Comparison of ENCODE assay signal across 1 cellular context in the genomic region with DNA sequence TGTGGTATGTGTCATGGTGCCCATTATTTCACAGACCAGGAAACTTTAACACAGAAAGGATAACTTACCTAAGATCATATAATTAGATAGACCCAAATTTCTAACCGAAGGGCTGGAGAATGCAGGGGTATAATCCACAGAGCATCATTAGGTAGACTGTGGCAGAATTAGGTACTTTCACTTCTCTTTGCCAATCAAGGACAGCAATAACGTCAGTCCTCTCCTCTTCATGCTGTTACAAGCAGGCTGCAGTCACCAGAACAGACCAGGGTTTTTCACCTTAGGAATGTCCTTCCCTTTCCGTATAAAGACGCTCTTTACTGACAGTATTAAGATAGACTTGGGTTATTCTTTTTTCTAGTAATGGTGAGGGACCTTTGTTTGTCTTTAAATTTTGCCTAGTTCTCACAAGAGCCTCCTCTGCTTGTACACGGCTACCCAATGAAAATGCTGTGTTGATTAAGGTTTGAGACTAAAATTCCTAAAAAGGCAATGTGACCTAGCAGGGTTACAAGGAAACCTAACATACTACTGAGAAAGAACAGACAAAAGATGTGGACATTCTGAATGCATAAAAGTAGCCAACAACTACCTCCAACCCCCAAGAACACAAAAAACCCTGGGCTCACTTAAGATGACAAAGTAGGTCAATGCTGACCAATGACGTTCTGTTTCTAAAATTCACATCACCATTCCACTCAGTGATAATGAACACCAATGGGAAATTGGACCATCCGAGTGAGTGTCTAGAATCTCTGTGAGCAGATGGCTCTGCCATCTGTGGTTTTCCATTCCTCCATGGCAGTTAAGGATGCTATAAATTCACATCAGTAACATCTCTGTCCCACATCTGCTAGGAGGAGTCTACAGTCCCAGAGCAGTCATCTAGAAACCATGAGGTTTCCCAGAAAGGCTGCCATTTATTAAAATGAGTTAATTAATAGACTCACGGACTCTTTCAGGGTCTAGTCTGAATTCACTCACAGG.
TF ChIP-seq lines count a peak whose summit lies in the region.

No MANE protein-coding gene starts in this region.

TF ChIP-seq in K562, 482 proteins besides CTCF, POLR2A, EP300 and RAD21 (continued from another document):
- TF ChIP-seq, protein P1, sequence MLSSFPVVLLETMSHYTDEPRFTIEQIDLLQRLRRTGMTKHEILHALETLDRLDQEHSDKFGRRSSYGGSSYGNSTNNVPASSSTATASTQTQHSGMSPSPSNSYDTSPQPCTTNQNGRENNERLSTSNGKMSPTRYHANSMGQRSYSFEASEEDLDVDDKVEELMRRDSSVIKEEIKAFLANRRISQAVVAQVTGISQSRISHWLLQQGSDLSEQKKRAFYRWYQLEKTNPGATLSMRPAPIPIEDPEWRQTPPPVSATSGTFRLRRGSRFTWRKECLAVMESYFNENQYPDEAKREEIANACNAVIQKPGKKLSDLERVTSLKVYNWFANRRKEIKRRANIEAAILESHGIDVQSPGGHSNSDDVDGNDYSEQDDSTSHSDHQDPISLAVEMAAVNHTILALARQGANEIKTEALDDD (IDR thresholded peaks at IDR 0.05) = no peak
- TF ChIP-seq CTBP1 (IDR thresholded peaks at IDR 0.05; ENCODE audit: borderline replicate concordance) = peak; percentile 18; the same call in 1 of the 2 replicates
- TF ChIP-seq, protein P2, sequence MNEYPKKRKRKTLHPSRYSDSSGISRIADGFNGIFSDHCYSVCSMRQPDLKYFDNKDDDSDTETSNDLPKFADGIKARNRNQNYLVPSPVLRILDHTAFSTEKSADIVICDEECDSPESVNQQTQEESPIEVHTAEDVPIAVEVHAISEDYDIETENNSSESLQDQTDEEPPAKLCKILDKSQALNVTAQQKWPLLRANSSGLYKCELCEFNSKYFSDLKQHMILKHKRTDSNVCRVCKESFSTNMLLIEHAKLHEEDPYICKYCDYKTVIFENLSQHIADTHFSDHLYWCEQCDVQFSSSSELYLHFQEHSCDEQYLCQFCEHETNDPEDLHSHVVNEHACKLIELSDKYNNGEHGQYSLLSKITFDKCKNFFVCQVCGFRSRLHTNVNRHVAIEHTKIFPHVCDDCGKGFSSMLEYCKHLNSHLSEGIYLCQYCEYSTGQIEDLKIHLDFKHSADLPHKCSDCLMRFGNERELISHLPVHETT (CRISPR knock-in tag; conservative IDR thresholded peaks at IDR 0.05 in 1 of 2, IDR thresholded peaks at IDR 0.05 in 1 of 2) = 0 out of 4 replicates have a peak, but pooled peaks of 1 of the 2 experiments have one; percentile 21
- TF ChIP-seq TEAD4 (IDR thresholded peaks at IDR 0.05; ENCODE audit: low read length) = peak; percentile 77
- TF ChIP-seq TEAD4 (CRISPR knock-in tag; IDR thresholded peaks at IDR 0.05; ENCODE audit: borderline replicate concordance) = no peak
- peak in 1 of 2 experiments; percentile 79; a peak in 1 of 4 replicates for TF ChIP-seq SRF (CRISPR knock-in tag; IDR thresholded peaks at IDR 0.05)
- no peak for TF ChIP-seq RBM17 (IDR thresholded peaks at IDR 0.05; ENCODE audit: borderline replicate concordance, low read depth, low read length)
TF ChIP-seq in K562: peak in this region for 12.
